In genomic region chr17:81097134-81097942, GRCh38 we compare ENCODE assay signal across 9 cellular contexts.
DNase-seq lines count a peak whose midpoint lies in the region; ATAC-seq and TF ChIP-seq lines count a peak whose summit lies in the region.
"Had no signal": no experiment of that assay in that cellular context is flagged by ENCODE, and none has a peak within 500 bp of the region (broad histone marks: within the 10 kb centered on the region; RNA-seq: fewer than 3 reads in every experiment).

No MANE protein-coding gene starts in this region.

- CTCF ChIA-PET in activated CD4-positive, alpha-beta T cell treated with anti-CD3 and anti-CD28 coated beads, Interleukin-2, amount 10 ng/mL, durations not matched to agents 7 days and 5 days (lab: Charles Lee): interaction anchor here (0.6 to 1.8 kb wide), 7 partner anchors 13 to 1201 kb away, joined by 3 to 7 read pairs (median 4); no protein-coding TSS in a partner anchor

- H3K27me3 Mint-ChIP-seq in activated CD4-positive, alpha-beta T cell treated with anti-CD3 and anti-CD28 coated beads, Interleukin-2, amount 10 ng/mL, durations not matched to agents 7 days and 5 days: no peaks in the 10 kb centered on the region
- H3K27me3 Mint-ChIP-seq: CD4-positive, CD25-positive, alpha-beta regulatory T cell had no signal

- peak; percentile 61 for TF ChIP-seq CTCF in WI38 (IDR thresholded peaks at IDR 0.05; ENCODE audit: low read depth, low read length)

- H3K4me3 ChIP-seq in WI38 (ENCODE audit: low read depth, low read length): peak overlapping the region; percentile 27

- peaks cover 27% of the 10 kb centered on the region for H3K4me1 Mint-ChIP-seq in activated CD4-positive, alpha-beta T cell treated with anti-CD3 and anti-CD28 coated beads, Interleukin-2, amount 10 ng/mL, durations not matched to agents 7 days and 5 days

- POLR2A ChIA-PET in activated CD4-positive, alpha-beta T cell treated with anti-CD3 and anti-CD28 coated beads, Interleukin-2, amount 10 ng/mL, durations not matched to agents 7 days and 5 days (lab: Charles Lee): no interaction called here

- H3K27ac Mint-ChIP-seq in activated CD4-positive, alpha-beta T cell treated with anti-CD3 and anti-CD28 coated beads, Interleukin-2, amount 10 ng/mL, durations not matched to agents 7 days and 5 days: no peak overlapping the region

- H3K36me3 Mint-ChIP-seq in activated CD4-positive, alpha-beta T cell treated with anti-CD3 and anti-CD28 coated beads, Interleukin-2, amount 10 ng/mL, durations not matched to agents 7 days and 5 days (ENCODE audit: low read depth): no peaks in the 10 kb centered on the region
- H3K36me3 Mint-ChIP-seq: CD4-positive, CD25-positive, alpha-beta regulatory T cell had no signal

- DNase-seq in activated CD4-positive, alpha-beta T cell treated with anti-CD3 and anti-CD28 coated beads for 1 hour: peak; percentile 33
- no peak for DNase-seq in activated CD4-positive, alpha-beta T cell treated with anti-CD3 and anti-CD28 coated beads, Interleukin-2, amount 10 ng/mL, durations not matched to agents 7 days and 5 days
- DNase-seq in left kidney (ENCODE audit: low read depth, low spot score) (peak; percentile 94), SHP77 (lab: John Stamatoyannopoulos, UW) (no peak)
- DNase-seq in stimulated activated CD4-positive, alpha-beta T cell treated with anti-CD3 and anti-CD28 coated beads, Interleukin-2, amount 100 ng/mL, for 4 hours (ENCODE audit: low read depth): peak; percentile 77

- H3K27ac ChIP-seq in cingulate gyrus (ENCODE audit: low read depth, low read length): peak overlapping the region; percentile 93

- no peak for ATAC-seq in GM19023 (IDR thresholded peaks at IDR 0.05; ENCODE audit: unreplicated experiment)

- H3K9me3 Mint-ChIP-seq in activated CD4-positive, alpha-beta T cell treated with anti-CD3 and anti-CD28 coated beads, Interleukin-2, amount 10 ng/mL, durations not matched to agents 7 days and 5 days: no peaks in the 10 kb centered on the region
- H3K9me3 Mint-ChIP-seq: CD4-positive, CD25-positive, alpha-beta regulatory T cell had no signal

- no peak overlapping the region for H3K4me3 Mint-ChIP-seq in activated CD4-positive, alpha-beta T cell treated with anti-CD3 and anti-CD28 coated beads, Interleukin-2, amount 10 ng/mL, durations not matched to agents 7 days and 5 days

Comparison
In these comparisons a context has a peak if more than half of its experiments do, and no peak if none do; other contexts are left out.
1. DNase-seq: peak in activated CD4-positive, alpha-beta T cell treated with anti-CD3 and anti-CD28 coated beads for 1 hour (single experiment), left kidney (single experiment) and stimulated activated CD4-positive, alpha-beta T cell treated with anti-CD3 and anti-CD28 coated beads, Interleukin-2, amount 100 ng/mL, for 4 hours (single experiment); none in activated CD4-positive, alpha-beta T cell treated with anti-CD3 and anti-CD28 coated beads, Interleukin-2, amount 10 ng/mL, durations not matched to agents 7 days and 5 days (single experiment) and SHP77 (0 of 2).